ENCODE assay signal across 8 cellular contexts in genomic region chr13:36346222-36347083, GRCh38. TPM values are rescaled to one million over a fixed set of nuclear protein-coding genes. Genes with fewer than 3 reads are reported as not detected.
A peak's percentile ranks its signal among the peaks of the same experiment; 100 is the strongest.
DNase-seq lines count a peak whose midpoint lies in the region; ATAC-seq and TF ChIP-seq lines count a peak whose summit lies in the region.

Gene SPART, minus strand, starts transcription at chr13:36346394. Its CDS starts 10,564 bp downstream, at chr13:36335830.

- intact Hi-C loops in left lung (cut with DNase I) = no loop called here

- peak; percentile 96 for ATAC-seq in GM19328 (IDR thresholded peaks at IDR 0.05; ENCODE audit: unreplicated experiment)
- ATAC-seq in HG03469 (IDR thresholded peaks at IDR 0.05; ENCODE audit: unreplicated experiment) = peak; percentile 89
- ATAC-seq in left lung = peak; percentile 95

- H3K27ac ChIP-seq in left lung = peak within 1 kb of the TSS; percentile 98 to 99

- no peaks in the 10 kb centered on the region for H3K36me3 ChIP-seq in left lung

- peaks cover 5 to 46% of the 10 kb centered on the region in 2 donors for H3K4me1 ChIP-seq in left lung

- DNase-seq in Ammon's horn (ENCODE audit: low spot score) = peak; percentile 98
- DNase-seq in NCI-H748 (lab: John Stamatoyannopoulos, UW; ENCODE audit: unreplicated experiment) = peak; percentile 95
- peak; percentile 84 to 90 for DNase-seq in activated CD4-positive, alpha-beta T cell treated with anti-CD3 and anti-CD28 coated beads, Interleukin-2, amount 50 U/mL, for 48 hours
- peak; percentile 80 to 89 for DNase-seq in dermis microvascular lymphatic vessel endothelial cell (ENCODE audit: low read depth in 2 of 2)
- DNase-seq in left lung = peak; percentile 93 to 97
- DNase-seq in stimulated activated CD4-positive, alpha-beta T cell treated with anti-CD3 and anti-CD28 coated beads, Interleukin-2, amount 100 ng/mL, for 4 hours (ENCODE audit: low read depth) = peak; percentile 85

- TF ChIP-seq CTCF in left lung (IDR thresholded peaks at IDR 0.05) = peak; percentile 96

- peak within 1 kb of the TSS; percentile 67 to 76 for H3K4me3 ChIP-seq in left lung

- peaks cover 0 to 6% of the 10 kb centered on the region in 2 donors for H3K27me3 ChIP-seq in left lung

- H3K9me3 ChIP-seq in left lung = no peaks in the 10 kb centered on the region

RNA-seq across cellular contexts. Expression of gene SPART, which starts in this region (rescaled TPM):
- 41.7 and 51.2 TPM in 2 replicates for total RNA-seq in dermis microvascular lymphatic vessel endothelial cell
- 10 to 100 TPM; 59.1 to 73.7 TPM for total RNA-seq in left lung

Comparison
In these comparisons a context has a peak if more than half of its experiments do, and no peak if none do; other contexts are left out.
1. Peak in every context shown above with its lines: DNase-seq, ATAC-seq, H3K4me3 ChIP-seq and H3K27ac ChIP-seq.